8 cellular contexts compared by ENCODE assay signal in the genomic region with DNA sequence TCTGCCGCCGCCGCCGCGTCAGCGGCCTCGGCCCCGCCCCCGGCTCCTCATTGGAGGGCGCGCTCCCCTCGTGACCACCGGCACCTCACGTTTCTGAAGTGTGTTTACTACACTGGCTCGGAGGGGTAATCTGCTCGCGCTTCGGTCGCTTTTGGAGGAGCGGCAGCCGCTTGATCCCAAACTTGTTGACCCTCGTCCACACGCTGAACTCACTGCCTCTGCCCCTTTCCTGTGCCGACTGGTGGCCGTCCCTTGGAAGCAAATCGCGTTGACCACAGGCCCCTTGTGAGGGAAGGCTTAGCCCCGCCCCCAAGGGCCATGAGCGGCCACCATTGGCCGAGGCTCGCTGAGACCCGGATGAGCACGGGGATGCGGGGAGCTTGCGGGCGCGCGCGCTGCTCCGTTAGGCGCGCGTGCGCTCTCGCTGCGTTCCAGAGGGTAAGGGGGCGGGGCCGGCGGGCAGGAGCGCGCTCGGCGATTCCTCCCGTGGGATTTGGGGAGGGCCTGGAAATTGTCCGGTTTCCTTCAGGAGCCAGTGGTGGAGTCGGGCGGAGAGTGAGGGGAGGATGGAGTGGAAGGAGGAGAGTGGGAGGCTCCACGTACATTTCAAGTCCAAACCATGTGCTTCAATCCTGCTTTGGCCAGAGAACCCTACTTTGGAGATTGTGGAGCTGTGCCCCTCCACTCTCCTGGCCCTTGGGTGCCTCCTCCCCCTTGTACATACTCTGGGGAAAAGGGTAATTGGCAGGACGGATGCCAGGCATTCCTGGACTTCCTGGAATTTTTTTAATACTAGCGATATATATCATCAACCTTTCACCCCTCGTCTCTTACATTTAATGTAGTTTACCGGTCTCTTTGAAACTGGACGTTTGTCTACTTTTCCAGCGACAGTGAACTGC. TPM values are rescaled to one million over a fixed set of nuclear protein-coding genes. Genes with fewer than 3 reads are reported as not detected.
A peak's percentile ranks its signal among the peaks of the same experiment; 100 is the strongest.
DNase-seq lines count a peak whose midpoint lies in the region; ATAC-seq and TF ChIP-seq lines count a peak whose summit lies in the region.

A gene (minus strand): TSS at position 3 of the 902 bp plus-strand sequence. CDS start 588 bp downstream, outside the sequence.

- DNase-seq in Ammon's horn (ENCODE audit: low spot score) (peak; percentile 95), NCI-H774 (lab: John Stamatoyannopoulos, UW) (peak; percentile 98)
- DNase-seq in activated CD4-positive, alpha-beta memory T cell treated with anti-CD3 and anti-CD28 coated beads, Interleukin-2, amount 10 ng/mL, durations not matched to agents 7 days and 5 days: peak; percentile 94
- DNase-seq in stimulated activated CD4-positive, alpha-beta T cell treated with anti-CD3 and anti-CD28 coated beads, Interleukin-2, amount 100 ng/mL, for 48 hours: peak; percentile 90 to 91

- CTCF ChIA-PET in activated CD4-positive, alpha-beta memory T cell treated with anti-CD3 and anti-CD28 coated beads, Interleukin-2, amount 10 ng/mL, durations not matched to agents 7 days and 5 days (lab: Charles Lee): interaction anchor here (0.7 to 1.5 kb wide), 5 partner anchors 11 to 1860 kb away, joined by 3 to 15 read pairs (median 3); a partner anchor contains a TSS

- no peaks in the 10 kb centered on the region for H3K36me3 ChIP-seq in duodenal mucosa (ENCODE audit: control insufficient read depth in 1 of 2, insufficient read depth in 2 of 2, low read length in 2 of 2)
- no peaks in the 10 kb centered on the region for H3K36me3 ChIP-seq in liver (ENCODE audit: control insufficient read depth in 4 of 4, insufficient read depth in 3 of 4, low read depth in 1 of 4, low read length in 3 of 4)

- peaks cover 4% of the 10 kb centered on the region for H3K27me3 Mint-ChIP-seq in activated CD4-positive, alpha-beta memory T cell treated with anti-CD3 and anti-CD28 coated beads, Interleukin-2, amount 10 ng/mL, durations not matched to agents 7 days and 5 days

- POLR2A ChIA-PET in activated CD4-positive, alpha-beta memory T cell treated with anti-CD3 and anti-CD28 coated beads, Interleukin-2, amount 10 ng/mL, durations not matched to agents 7 days and 5 days (lab: Charles Lee): interaction anchor here (0.6 to 2.4 kb wide), 11 partner anchors 10 to 668 kb away, joined by 3 to 13 read pairs (median 4); a partner anchor contains a TSS

- H3K4me1 ChIP-seq in duodenal mucosa (ENCODE audit: control insufficient read depth in 1 of 2, insufficient read depth in 2 of 2, low read length in 2 of 2) (peaks cover 17 to 32% of the 10 kb centered on the region in 2 donors), liver (ENCODE audit: control insufficient read depth in 4 of 4, insufficient read depth in 4 of 4, low read length in 3 of 4) (peaks cover 0 to 26% (median 5%) of the 10 kb centered on the region in 4 donors)

- TF ChIP-seq RAD21 in liver (IDR thresholded peaks at IDR 0.05): peak in 1 of 2 donors; percentile 1

- H3K27ac ChIP-seq in duodenal mucosa (ENCODE audit: low read depth, low read length): peak within 1 kb of the TSS; percentile 97
- peak within 1 kb of the TSS; percentile 98 to 100 for H3K27ac ChIP-seq in liver (ENCODE audit: low read depth in 1 of 2, low read length in 2 of 2)

- peak within 1 kb of the TSS; percentile 67 to 98 for H3K4me3 ChIP-seq in duodenal mucosa (ENCODE audit: low read depth in 1 of 2, low read length in 2 of 2)
- H3K4me3 ChIP-seq in liver (ENCODE audit: low read depth in 1 of 3, low read length in 3 of 3): peak within 1 kb of the TSS; percentile 82 to 86 (median 84)

- H3K9me3 ChIP-seq in duodenal mucosa (ENCODE audit: control insufficient read depth in 1 of 2, low read length in 2 of 2) (no peaks in the 10 kb centered on the region), liver (ENCODE audit: control insufficient read depth in 4 of 4, low read length in 3 of 4) (no peaks in the 10 kb centered on the region)

- peaks cover 9% of the 10 kb centered on the region for H3K4me1 Mint-ChIP-seq in activated CD4-positive, alpha-beta memory T cell treated with anti-CD3 and anti-CD28 coated beads, Interleukin-2, amount 10 ng/mL, durations not matched to agents 7 days and 5 days

- peaks cover 8% of the 10 kb centered on the region for H3K9me3 Mint-ChIP-seq in activated CD4-positive, alpha-beta memory T cell treated with anti-CD3 and anti-CD28 coated beads, Interleukin-2, amount 10 ng/mL, durations not matched to agents 7 days and 5 days

- no peak within 1 kb of the TSS for H3K4me3 Mint-ChIP-seq in activated CD4-positive, alpha-beta memory T cell treated with anti-CD3 and anti-CD28 coated beads, Interleukin-2, amount 10 ng/mL, durations not matched to agents 7 days and 5 days

- WGBS in liver: 2% methylated on average over 64 of the region's 64 CpGs

- H3K9ac ChIP-seq in duodenal mucosa (ENCODE audit: low read depth in 1 of 2, low read length in 2 of 2) (peak within 1 kb of the TSS; percentile 92 to 97), liver (ENCODE audit: low read depth in 1 of 2, low read length in 2 of 2) (peak within 1 kb of the TSS; percentile 90 to 97)

- H3K27me3 ChIP-seq in duodenal mucosa (ENCODE audit: control insufficient read depth in 1 of 2, insufficient read depth in 2 of 2, low read length in 2 of 2) (no peaks in the 10 kb centered on the region), liver (ENCODE audit: control insufficient read depth in 4 of 4, insufficient read depth in 4 of 4, low read length in 3 of 4) (no peaks in the 10 kb centered on the region)

- no peak within 1 kb of the TSS for H3K27ac Mint-ChIP-seq in activated CD4-positive, alpha-beta memory T cell treated with anti-CD3 and anti-CD28 coated beads, Interleukin-2, amount 10 ng/mL, durations not matched to agents 7 days and 5 days

- peaks cover 3% of the 10 kb centered on the region for H3K36me3 Mint-ChIP-seq in activated CD4-positive, alpha-beta memory T cell treated with anti-CD3 and anti-CD28 coated beads, Interleukin-2, amount 10 ng/mL, durations not matched to agents 7 days and 5 days (ENCODE audit: low read depth)

- peak; percentile 85 for ATAC-seq in GM19351 (IDR thresholded peaks at IDR 0.05; ENCODE audit: unreplicated experiment)
- ATAC-seq in HG03521 (IDR thresholded peaks at IDR 0.05; ENCODE audit: unreplicated experiment): peak; percentile 85

- TF ChIP-seq CTCF in liver (IDR thresholded peaks at IDR 0.05; ENCODE audit: low read depth, low read length, missing input control): no peak

TF ChIP-seq in liver, 16 proteins besides CTCF, POLR2A, EP300 and RAD21 (continues in another document):
- no peak for TF ChIP-seq HNF4G (IDR thresholded peaks at IDR 0.05)
- TF ChIP-seq EGR1 (IDR thresholded peaks at IDR 0.05; ENCODE audit: low read depth in 2 of 2): no peak
- TF ChIP-seq NR2F2 (IDR thresholded peaks at IDR 0.05): peak; percentile 13
- peak; percentile 82 for TF ChIP-seq SP1 (IDR thresholded peaks at IDR 0.05)
- no peak for TF ChIP-seq TAF1 (conservative IDR thresholded peaks at IDR 0.05)
- TF ChIP-seq FOXA2 (IDR thresholded peaks at IDR 0.05): no peak
- TF ChIP-seq YY1 (IDR thresholded peaks at IDR 0.05): peak; percentile 73
- peak in 1 of 2 donors; percentile 21 for TF ChIP-seq RXRA (IDR thresholded peaks at IDR 0.05)
- TF ChIP-seq HNF4A (conservative IDR thresholded peaks at IDR 0.05): no peak
- TF ChIP-seq, protein P1, sequence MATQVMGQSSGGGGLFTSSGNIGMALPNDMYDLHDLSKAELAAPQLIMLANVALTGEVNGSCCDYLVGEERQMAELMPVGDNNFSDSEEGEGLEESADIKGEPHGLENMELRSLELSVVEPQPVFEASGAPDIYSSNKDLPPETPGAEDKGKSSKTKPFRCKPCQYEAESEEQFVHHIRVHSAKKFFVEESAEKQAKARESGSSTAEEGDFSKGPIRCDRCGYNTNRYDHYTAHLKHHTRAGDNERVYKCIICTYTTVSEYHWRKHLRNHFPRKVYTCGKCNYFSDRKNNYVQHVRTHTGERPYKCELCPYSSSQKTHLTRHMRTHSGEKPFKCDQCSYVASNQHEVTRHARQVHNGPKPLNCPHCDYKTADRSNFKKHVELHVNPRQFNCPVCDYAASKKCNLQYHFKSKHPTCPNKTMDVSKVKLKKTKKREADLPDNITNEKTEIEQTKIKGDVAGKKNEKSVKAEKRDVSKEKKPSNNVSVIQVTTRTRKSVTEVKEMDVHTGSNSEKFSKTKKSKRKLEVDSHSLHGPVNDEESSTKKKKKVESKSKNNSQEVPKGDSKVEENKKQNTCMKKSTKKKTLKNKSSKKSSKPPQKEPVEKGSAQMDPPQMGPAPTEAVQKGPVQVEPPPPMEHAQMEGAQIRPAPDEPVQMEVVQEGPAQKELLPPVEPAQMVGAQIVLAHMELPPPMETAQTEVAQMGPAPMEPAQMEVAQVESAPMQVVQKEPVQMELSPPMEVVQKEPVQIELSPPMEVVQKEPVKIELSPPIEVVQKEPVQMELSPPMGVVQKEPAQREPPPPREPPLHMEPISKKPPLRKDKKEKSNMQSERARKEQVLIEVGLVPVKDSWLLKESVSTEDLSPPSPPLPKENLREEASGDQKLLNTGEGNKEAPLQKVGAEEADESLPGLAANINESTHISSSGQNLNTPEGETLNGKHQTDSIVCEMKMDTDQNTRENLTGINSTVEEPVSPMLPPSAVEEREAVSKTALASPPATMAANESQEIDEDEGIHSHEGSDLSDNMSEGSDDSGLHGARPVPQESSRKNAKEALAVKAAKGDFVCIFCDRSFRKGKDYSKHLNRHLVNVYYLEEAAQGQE (IDR thresholded peaks at IDR 0.05): peak; percentile 14
- TF ChIP-seq GABPA (IDR thresholded peaks at IDR 0.05 in 1 of 2, conservative IDR thresholded peaks at IDR 0.05 in 1 of 2): no peak
- TF ChIP-seq, protein P2, sequence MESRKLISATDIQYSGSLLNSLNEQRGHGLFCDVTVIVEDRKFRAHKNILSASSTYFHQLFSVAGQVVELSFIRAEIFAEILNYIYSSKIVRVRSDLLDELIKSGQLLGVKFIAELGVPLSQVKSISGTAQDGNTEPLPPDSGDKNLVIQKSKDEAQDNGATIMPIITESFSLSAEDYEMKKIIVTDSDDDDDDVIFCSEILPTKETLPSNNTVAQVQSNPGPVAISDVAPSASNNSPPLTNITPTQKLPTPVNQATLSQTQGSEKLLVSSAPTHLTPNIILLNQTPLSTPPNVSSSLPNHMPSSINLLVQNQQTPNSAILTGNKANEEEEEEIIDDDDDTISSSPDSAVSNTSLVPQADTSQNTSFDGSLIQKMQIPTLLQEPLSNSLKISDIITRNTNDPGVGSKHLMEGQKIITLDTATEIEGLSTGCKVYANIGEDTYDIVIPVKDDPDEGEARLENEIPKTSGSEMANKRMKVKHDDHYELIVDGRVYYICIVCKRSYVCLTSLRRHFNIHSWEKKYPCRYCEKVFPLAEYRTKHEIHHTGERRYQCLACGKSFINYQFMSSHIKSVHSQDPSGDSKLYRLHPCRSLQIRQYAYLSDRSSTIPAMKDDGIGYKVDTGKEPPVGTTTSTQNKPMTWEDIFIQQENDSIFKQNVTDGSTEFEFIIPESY (IDR thresholded peaks at IDR 0.05): peak; percentile 62

RNA-seq across cellular contexts. Expression of the gene that starts here (rescaled TPM):
- 10 to 100 TPM; 16.4 to 16.6 TPM for total RNA-seq in activated CD4-positive, alpha-beta memory T cell treated with anti-CD3 and anti-CD28 coated beads, Interleukin-2, amount 10 ng/mL, durations not matched to agents 7 days and 5 days
- 10 to 100 TPM in 1 of 2 donors, 1 to 10 TPM in 1; 9.8 to 16.6 TPM for total RNA-seq in liver
- polyA plus RNA-seq in liver: 10 to 100 TPM in 1 of 2 donors, 1 to 10 TPM in 1; 5.7 to 10.4 TPM

Comparison
In these comparisons a context has a peak if more than half of its experiments do, and no peak if none do; other contexts are left out.
1. Peak in every context shown above with its lines: DNase-seq, ATAC-seq, H3K4me3 ChIP-seq and H3K27ac ChIP-seq.